19 cellular contexts compared by ENCODE assay signal in genomic region chr10:7513455-7513854, GRCh38.
DNase-seq lines count a peak whose midpoint lies in the region; ATAC-seq and TF ChIP-seq lines count a peak whose summit lies in the region.
"Had no signal": no experiment of that assay in that cellular context is flagged by ENCODE, and none has a peak within 500 bp of the region (broad histone marks: within the 10 kb centered on the region; RNA-seq: fewer than 3 reads in every experiment).

No MANE protein-coding gene starts in this region.

- H3K4me1 Mint-ChIP-seq in CD8-positive, alpha-beta T cell (ENCODE audit: low read depth), result peaks cover 48% of the 10 kb centered on the region
- peaks cover 21 to 72% (median 44%) of the 10 kb centered on the region in 4 donors for H3K4me1 Mint-ChIP-seq in naive thymus-derived CD8-positive, alpha-beta T cell

- intact Hi-C loops in CD8-positive, alpha-beta T cell (cut with DNase I, micrococcal nuclease), result loop anchor here (5.0 kb wide), 1 partner anchor 41 kb away; no protein-coding TSS in a partner anchor

- H3K27me3 ChIP-seq in CD8-positive, alpha-beta T cell (ENCODE audit: insufficient read depth, low read length), result no peaks in the 10 kb centered on the region
- no peaks in the 10 kb centered on the region for H3K27me3 ChIP-seq in endocrine pancreas (ENCODE audit: control insufficient read depth, insufficient read depth, low read length)

- H3K9me3 Mint-ChIP-seq in CD8-positive, alpha-beta T cell, result peaks cover 25% of the 10 kb centered on the region
- H3K9me3 Mint-ChIP-seq in naive thymus-derived CD8-positive, alpha-beta T cell, result peaks cover 8 to 31% (median 19%) of the 10 kb centered on the region in 9 donors

- no peaks in the 10 kb centered on the region for H3K36me3 ChIP-seq in CD8-positive, alpha-beta T cell (ENCODE audit: insufficient read depth, low read length)
- no peaks in the 10 kb centered on the region for H3K36me3 ChIP-seq in endocrine pancreas (ENCODE audit: control insufficient read depth, insufficient read depth, low read length)

- no peak for DNase-seq in CD8-positive, alpha-beta T cell
- peak; percentile 33 for DNase-seq in LNCaP clone FGC (ENCODE audit: low read depth)
- DNase-seq in naive thymus-derived CD8-positive, alpha-beta T cell, result no peak
- DNase-seq in GDM1 (lab: John Stamatoyannopoulos, UW), result no peak
- DNase-seq in OCI-M2 (lab: John Stamatoyannopoulos, UW; ENCODE audit: unreplicated experiment), result no peak
- DNase-seq in AG08395 (ENCODE audit: low spot score), result no peak
- DNase-seq: ACHN, AML-193, Caco-2, DMS153, NCI-H1436, NCI-H1930, NCI-H526, RPMI8226, SHP77 treated with DMSO at 0.1 percent for 48 hours, SK-N-SH had no signal

- no peaks in the 10 kb centered on the region for H3K9me3 ChIP-seq in CD8-positive, alpha-beta T cell (ENCODE audit: low read length)
- H3K9me3 ChIP-seq in endocrine pancreas (ENCODE audit: control insufficient read depth, low read length), result no peaks in the 10 kb centered on the region
- H3K9me3 ChIP-seq: Caco-2, SK-N-SH had no signal

- no peaks in the 10 kb centered on the region for H3K27me3 Mint-ChIP-seq in CD8-positive, alpha-beta T cell (ENCODE audit: low read depth)
- H3K27me3 Mint-ChIP-seq in naive thymus-derived CD8-positive, alpha-beta T cell, result no peaks in the 10 kb centered on the region

- peaks cover 26% of the 10 kb centered on the region for H3K4me1 ChIP-seq in CD8-positive, alpha-beta T cell (ENCODE audit: insufficient read depth, low read length)
- H3K4me1 ChIP-seq in endocrine pancreas (ENCODE audit: control insufficient read depth, insufficient read depth, low read length), result peaks cover 12% of the 10 kb centered on the region
- H3K4me1 ChIP-seq: Caco-2 had no signal

- TF ChIP-seq CTCF in CD8-positive, alpha-beta T cell (IDR thresholded peaks at IDR 0.05), result no peak
- TF ChIP-seq CTCF in LNCaP clone FGC (IDR thresholded peaks at IDR 0.05; ENCODE audit: control insufficient read depth, extremely low read depth, insufficient read depth), result no peak

- H3K4me3 Mint-ChIP-seq in CD8-positive, alpha-beta T cell, result peak overlapping the region; percentile 20
- peak overlapping the region in 5 of 10 donors; percentile 5 to 53 (median 30) for H3K4me3 Mint-ChIP-seq in naive thymus-derived CD8-positive, alpha-beta T cell
- H3K4me3 Mint-ChIP-seq: CD14-positive monocyte had no signal

- peak overlapping the region; percentile 74 for H3K27ac Mint-ChIP-seq in CD8-positive, alpha-beta T cell
- peak overlapping the region in 6 of 10 donors; percentile 0 to 95 (median 67) for H3K27ac Mint-ChIP-seq in naive thymus-derived CD8-positive, alpha-beta T cell

- POLR2A ChIA-PET in CD8-positive, alpha-beta T cell (lab: Charles Lee), result interaction anchor here (0.6 to 6.2 kb wide), 2 partner anchors 28 to 329 kb away, joined by 3 to 27 read pairs; no protein-coding TSS in a partner anchor
- POLR2A ChIA-PET in naive thymus-derived CD8-positive, alpha-beta T cell (lab: Charles Lee), result interaction anchor here (2.0 kb wide), 1 partner anchor 29 kb away, joined by 10 read pairs; no protein-coding TSS in a partner anchor

- H3K9ac ChIP-seq in endocrine pancreas (ENCODE audit: control insufficient read depth, insufficient read depth, low read length), result no peak overlapping the region
- H3K9ac ChIP-seq: KMS-11, SK-N-SH had no signal

- H3K36me3 Mint-ChIP-seq in CD8-positive, alpha-beta T cell, result peaks cover 19% of the 10 kb centered on the region
- peaks cover 2 to 26% (median 20%) of the 10 kb centered on the region in 3 donors for H3K36me3 Mint-ChIP-seq in naive thymus-derived CD8-positive, alpha-beta T cell

- CTCF ChIA-PET in CD8-positive, alpha-beta T cell (lab: Charles Lee), result interaction anchor here (1.3 to 2.4 kb wide), 3 partner anchors 9 to 12 kb away, joined by 4 to 11 read pairs (median 5); no protein-coding TSS in a partner anchor

- no peak overlapping the region for H3K27ac ChIP-seq in CD8-positive, alpha-beta T cell (ENCODE audit: low read depth, low read length)
- H3K27ac ChIP-seq: KMS-11 had no signal

- ATAC-seq in CD8-positive, alpha-beta T cell, result no peak
- no peak for ATAC-seq in naive thymus-derived CD8-positive, alpha-beta T cell

- no peak overlapping the region for H3K4me3 ChIP-seq in CD8-positive, alpha-beta T cell (ENCODE audit: low read depth, low read length)
- no peak overlapping the region for H3K4me3 ChIP-seq in LNCaP clone FGC (ENCODE audit: low read depth, low read length)
- peak overlapping the region; percentile 22 for H3K4me3 ChIP-seq in endocrine pancreas (ENCODE audit: control insufficient read depth, insufficient read depth, low read length)
